Comparison of ENCODE assay signal across 27 cellular contexts in the genomic region with DNA sequence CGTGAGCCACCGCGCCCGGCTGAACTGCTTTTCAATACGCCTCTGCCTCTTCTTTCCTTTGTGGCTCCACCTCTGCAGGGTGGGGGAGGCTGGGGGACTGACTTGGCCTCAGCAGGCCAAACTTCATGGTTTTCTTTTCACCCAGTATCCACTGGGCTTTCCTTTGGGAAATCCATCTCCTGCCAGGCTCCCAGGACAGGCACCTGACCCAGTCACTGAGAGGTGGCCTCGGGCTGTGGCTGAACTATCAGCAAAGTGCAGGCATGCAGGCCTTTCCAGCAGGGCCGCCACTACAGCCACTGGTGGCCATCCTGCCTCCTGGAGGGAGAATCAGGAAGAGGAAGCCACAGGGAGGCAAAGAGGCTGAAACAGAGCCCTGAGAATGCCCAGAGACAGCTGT. TPM values are rescaled to one million over a fixed set of nuclear protein-coding genes. Genes with fewer than 3 reads are reported as not detected.
DNase-seq lines count a peak whose midpoint lies in the region; ATAC-seq, FAIRE-seq and TF ChIP-seq lines count a peak whose summit lies in the region.
"Had no signal": no experiment of that assay in that cellular context is flagged by ENCODE, and none has a peak within 500 bp of the region (broad histone marks: within the 10 kb centered on the region; RNA-seq: fewer than 3 reads in every experiment).

No MANE protein-coding gene starts in this region.

- TF ChIP-seq POLR2A in HepG2 (IDR thresholded peaks at IDR 0.05; ENCODE audit: insufficient read depth in 1 of 2, low read depth in 2 of 2, low read length in 2 of 2): no peak
- TF ChIP-seq POLR2A in right lobe of liver (IDR thresholded peaks at IDR 0.05): no peak
- no peak for TF ChIP-seq POLR2A in K562 (conservative IDR thresholded peaks at IDR 0.05)

- FAIRE-seq in HepG2 (lab: Jason Lieb, UNC): no peak
- peak; percentile 72 for FAIRE-seq in K562 (lab: Jason Lieb, UNC)
- FAIRE-seq: A204.1, astrocyte had no signal

- no peaks in the 10 kb centered on the region for H3K9me1 ChIP-seq in K562 (ENCODE audit: control insufficient read depth, insufficient read depth, low read length)

- peak overlapping the region; percentile 61 for H4K91ac ChIP-seq in neuronal stem cell (ENCODE audit: low read depth, low read length, poor library complexity)

- H3K4me2 ChIP-seq in HepG2 (ENCODE audit: low read depth, low read length): no peak overlapping the region
- H3K4me2 ChIP-seq in K562 (ENCODE audit: insufficient read depth, low read length): peak overlapping the region; percentile 10; the same call in 1 of the 2 replicates
- no peak overlapping the region for H3K4me2 ChIP-seq in neuronal stem cell (ENCODE audit: insufficient read depth, low read length, poor library complexity, severe bottlenecking)

- no peak overlapping the region for H2BK12ac ChIP-seq in neuronal stem cell (ENCODE audit: low read length)

- H3K9me3 ChIP-seq in HepG2 (ENCODE audit: low read length) (no peaks in the 10 kb centered on the region), right lobe of liver (no peaks in the 10 kb centered on the region), K562 (replicated peaks; ENCODE audit: control insufficient read depth, insufficient read depth, low read depth, low read length) (no peaks in the 10 kb centered on the region), neuronal stem cell (replicated peaks in 1 of 2; ENCODE audit: control insufficient read depth in 2 of 2, insufficient read depth in 1 of 2, low read depth in 1 of 2, low read length in 2 of 2) (no peaks in the 10 kb centered on the region)
- H3K9me3 ChIP-seq: Caco-2, spleen, testis had no signal

- H3K27ac ChIP-seq in HepG2 (ENCODE audit: extremely low read length, insufficient read depth, low read length) (no peak overlapping the region), right lobe of liver (no peak overlapping the region), K562 (ENCODE audit: extremely low read depth, low read depth, low read length) (peak overlapping the region; percentile 54; the same call in 2 of the 3 replicates), neuronal stem cell (replicated peaks; ENCODE audit: low read length) (no peak overlapping the region)
- H3K27ac ChIP-seq: spleen, testis had no signal

- no peaks in the 10 kb centered on the region for H3K79me1 ChIP-seq in neuronal stem cell (ENCODE audit: low read depth, low read length)

- BruUV-seq in HepG2 (replicated peaks; lab: Mats Ljungman, UMichigan): no TSS peak
- BruUV-seq in K562 (replicated peaks; lab: Mats Ljungman, UMichigan): no TSS peak

- TF ChIP-seq CTCF in HepG2 (CRISPR knock-in tag; IDR thresholded peaks at IDR 0.05) (peak; percentile 32; the same call in 1 of the 2 replicates), right lobe of liver (IDR thresholded peaks at IDR 0.05) (no peak), K562 (IDR thresholded peaks at IDR 0.05 in 2 of 3, conservative IDR thresholded peaks at IDR 0.05 in 1 of 3; ENCODE audit: insufficient read depth in 2 of 3, low read depth in 1 of 3, low read length in 3 of 3) (0 out of 6 replicates have a peak, but pooled peaks of 1 of the 3 experiments have one; percentile 9)

- no peaks in the 10 kb centered on the region for H3K4me1 ChIP-seq in HepG2 (ENCODE audit: insufficient read depth, low read length)
- H3K4me1 ChIP-seq in right lobe of liver: no peaks in the 10 kb centered on the region
- peaks cover 8 to 63% of the 10 kb centered on the region in 2 experiments; a peak in 3 of 5 replicates for H3K4me1 ChIP-seq in K562 (replicated peaks in 1 of 2; ENCODE audit: control insufficient read depth in 2 of 2, insufficient read depth in 2 of 2, low read length in 2 of 2)
- peaks cover 14 to 17% of the 10 kb centered on the region in 2 donors for H3K4me1 ChIP-seq in neuronal stem cell (ENCODE audit: control insufficient read depth in 2 of 2, insufficient read depth in 1 of 2, low read depth in 1 of 2, low read length in 2 of 2)
- H3K4me1 ChIP-seq: Caco-2 had no signal

- H3K23ac ChIP-seq in neuronal stem cell (ENCODE audit: low read depth, low read length, poor library complexity): no peak overlapping the region

- no peak overlapping the region for H2AFZ ChIP-seq in HepG2 (ENCODE audit: low read length)
- H2AFZ ChIP-seq in K562 (ENCODE audit: low read depth, low read length): peak overlapping the region; percentile 88
- H2AFZ ChIP-seq in neuronal stem cell (ENCODE audit: low read length): peak overlapping the region; percentile 77

- intact Hi-C loops in HepG2 (cut with micrococcal nuclease; ENCODE audit: unreplicated experiment) (no loop called here), right lobe of liver (cut with DNase I) (no loop called here), K562 (cut with micrococcal nuclease) (no loop called here)

- WGBS in HepG2 (ENCODE audit: low lambda C conversion rate): 66% methylated on average over 6 of the region's 7 CpGs
- no CpG with 5 or more reads among the region's 7 CpGs for WGBS in right lobe of liver (ENCODE audit: insufficient coverage, low coverage, low lambda C conversion rate, missing lambda C conversion rate)
- WGBS in K562 (ENCODE audit: insufficient coverage, low coverage, missing lambda C conversion rate): 44% methylated on average over 7 of the region's 7 CpGs
- no CpG with 5 or more reads among the region's 7 CpGs for WGBS in neuronal stem cell (ENCODE audit: extremely low coverage in 2 of 2, insufficient read length in 2 of 2, insufficient replicate concordance in 1 of 2), 2 donors

- in situ Hi-C loops in HepG2 (cut with HindIII; ENCODE audit: extremely low pct_ligation_motif_present, low pct_unique_long_range_greater_than_20kb) (no loop called here), K562 (cut with MboI) (no loop called here)

- H3K4me3 ChIP-seq in HepG2 (replicated peaks in 1 of 3; ENCODE audit: insufficient read depth in 1 of 3, low read depth in 2 of 3, low read length in 3 of 3) (no peak overlapping the region), right lobe of liver (no peak overlapping the region), K562 (no peak overlapping the region), neuronal stem cell (ENCODE audit: low read length in 2 of 2) (no peak overlapping the region)
- H3K4me3 ChIP-seq: spleen, testis had no signal

- H3K4ac ChIP-seq in neuronal stem cell (ENCODE audit: low read length): no peak overlapping the region

- no peak overlapping the region for H3K14ac ChIP-seq in neuronal stem cell (ENCODE audit: low read length)

- H2BK15ac ChIP-seq in neuronal stem cell (ENCODE audit: low read length): no peak overlapping the region

- peak; percentile 65 for ATAC-seq in HepG2
- no peak for ATAC-seq in right lobe of liver
- ATAC-seq in K562: peak; percentile 69
- ATAC-seq in HG02884 (IDR thresholded peaks at IDR 0.05; ENCODE audit: unreplicated experiment): no peak
- ATAC-seq in GM19324 (IDR thresholded peaks at IDR 0.05; ENCODE audit: low FRiP score, unreplicated experiment): no peak
- ATAC-seq: activated T-helper 17 cell treated with anti-CD3 and anti-CD28 coated beads, Interleukin-2, amount 50 U/mL, for 72 hours; stimulated activated memory B cell treated with anti-CD40 and anti-IgM and Interleukin-4, amounts not matched to agents 10 μg/mL and 1 μg/mL and 100 μg/mL, for 72 hours had no signal

- TF ChIP-seq EP300 in HepG2 (IDR thresholded peaks at IDR 0.05; ENCODE audit: low read depth in 2 of 2, low read length in 2 of 2) (no peak), HepG2 (CRISPR knock-in tag; IDR thresholded peaks at IDR 0.05; ENCODE audit: borderline replicate concordance) (no peak), K562 (IDR thresholded peaks at IDR 0.05; ENCODE audit: low read length) (no peak)

- DNase-seq in HepG2 (ENCODE audit: low spot score) (no peak), right lobe of liver (no peak), K562 (ENCODE audit: extremely low read depth in 1 of 4, low spot score in 3 of 4) (peak in 3 of 4 experiments; percentile 40 to 51 (median 50)), neuronal stem cell (ENCODE audit: low spot score) (no peak), NCI-H524 (lab: John Stamatoyannopoulos, UW) (no peak)
- DNase-seq in stimulated activated CD4-positive, alpha-beta T cell treated with anti-CD3 and anti-CD28 coated beads, Interleukin-4, amount 100 ng/mL, for 24 hours: no peak
- DNase-seq: activated CD4-positive, alpha-beta T cell treated with anti-CD3 and anti-CD28 coated beads, Interleukin-2, amount 50 U/mL, for 4 hours; activated CD4-positive, CD25-positive, alpha-beta regulatory T cell; activated CD8-positive, alpha-beta memory T cell treated with anti-CD3 and anti-CD28 coated beads, Interleukin-2, amount 50 U/mL, for 4 hours; Caco-2; DND-41; glutamatergic neuron; naive B cell; NCI-H2081; NCI-H226; NCI-H82; retina; spleen; stimulated activated CD4-positive, alpha-beta T cell treated with anti-CD3 and anti-CD28 coated beads, Interleukin-2, amount 100 ng/mL, for 48 hours; T-helper 9 cell; testis had no signal

- no peak overlapping the region for H3K18ac ChIP-seq in neuronal stem cell (ENCODE audit: low read length)

- H2AK5ac ChIP-seq in neuronal stem cell (ENCODE audit: low read depth, low read length): peak overlapping the region; percentile 32

- POLR2A ChIA-PET in HepG2 (lab: Yijun Ruan, JAX) (no interaction called here), K562 (lab: Yijun Ruan, JAX) (interaction anchor here (0.7 to 1.1 kb wide), 4 partner anchors 9 to 34 kb away, joined by 3 to 6 read pairs (median 4); no protein-coding TSS in a partner anchor)

- H3K79me2 ChIP-seq in HepG2 (ENCODE audit: insufficient read depth, low read length) (no peaks in the 10 kb centered on the region), K562 (ENCODE audit: control insufficient read depth, insufficient read depth, low read length) (no peaks in the 10 kb centered on the region)

- no peak overlapping the region for H4K8ac ChIP-seq in neuronal stem cell (ENCODE audit: low read depth, low read length)

- CTCF ChIA-PET in HepG2 (lab: Yijun Ruan, JAX; ENCODE audit: low intra/inter-chr PET ratio, low total read pairs) (no interaction called here), K562 (lab: Yijun Ruan, JAX; ENCODE audit: low intra/inter-chr PET ratio) (no interaction called here)

- H3K27me3 ChIP-seq in HepG2 (ENCODE audit: control insufficient read depth in 1 of 2, insufficient read depth in 2 of 2, low read length in 2 of 2) (peaks cover 17 to 50% of the 10 kb centered on the region in 2 experiments), right lobe of liver (no peaks in the 10 kb centered on the region), K562 (ENCODE audit: control insufficient read depth in 2 of 2, insufficient read depth in 2 of 2, low read length in 2 of 2) (no peaks in the 10 kb centered on the region), neuronal stem cell (ENCODE audit: control insufficient read depth in 3 of 3, insufficient read depth in 3 of 3, low read depth in 1 of 3, low read length in 3 of 3) (peaks cover 0 to 4% (median 0%) of the 10 kb centered on the region in 3 experiments)
- H3K27me3 ChIP-seq: spleen, testis had no signal

- H3K36me3 ChIP-seq in HepG2 (replicated peaks in 1 of 2; ENCODE audit: control insufficient read depth in 1 of 2, insufficient read depth in 2 of 2, low read length in 2 of 2) (no peaks in the 10 kb centered on the region), right lobe of liver (no peaks in the 10 kb centered on the region), K562 (ENCODE audit: control insufficient read depth, insufficient read depth, low read length) (no peaks in the 10 kb centered on the region), neuronal stem cell (replicated peaks in 1 of 2; ENCODE audit: control insufficient read depth in 2 of 2, insufficient read depth in 2 of 2, low read length in 2 of 2) (no peaks in the 10 kb centered on the region)
- H3K36me3 ChIP-seq: spleen had no signal

- H4K20me1 ChIP-seq in HepG2 (ENCODE audit: insufficient read depth, low read length): no peaks in the 10 kb centered on the region
- H4K20me1 ChIP-seq in K562 (replicated peaks; ENCODE audit: control insufficient read depth, insufficient read depth, low read length): no peaks in the 10 kb centered on the region

- no peak overlapping the region for H2BK5ac ChIP-seq in neuronal stem cell (ENCODE audit: low read length)

- H2BK120ac ChIP-seq in neuronal stem cell (ENCODE audit: low read depth, low read length): no peak overlapping the region

- TF ChIP-seq RAD21 in HepG2 (CRISPR knock-in tag; IDR thresholded peaks at IDR 0.05) (0 out of 2 replicates have a peak, but pooled peaks have one; percentile 18), K562 (CRISPR knock-in tag; conservative IDR thresholded peaks at IDR 0.05 in 1 of 2, IDR thresholded peaks at IDR 0.05 in 1 of 2) (peak in 1 of 2 experiments; percentile 17; a peak in 2 of 4 replicates)

- H3K9ac ChIP-seq in HepG2 (ENCODE audit: insufficient read depth, low read depth, low read length): no peak overlapping the region
- H3K9ac ChIP-seq in K562 (ENCODE audit: insufficient read depth in 1 of 2, low read depth in 2 of 2, low read length in 2 of 2): peak overlapping the region; percentile 46 to 89; a peak in 3 of 4 replicates
- no peak overlapping the region for H3K9ac ChIP-seq in neuronal stem cell (ENCODE audit: low read depth, low read length, poor library complexity)

RNA-seq across cellular contexts. Expression of a gene that starts 33.4 kb away (rescaled TPM):
- total RNA-seq in HepG2 (2016; rRNA removed; fragmentation: Illumina TruSeq; extraction: Trizol) (11.3 and 25.9 TPM in 2 replicates), right lobe of liver (10 to 100 TPM; 11.9 to 18.9 (median 12.6) TPM), K562 (2014; rRNA removed) (28.8 and 35.6 TPM in 2 replicates), K562 (2014; rRNA removed; fragmentation: Illumina TruSeq; extraction: Trizol) (7.3 and 9.5 TPM in 2 replicates), K562 (2015; rRNA removed; fragmentation: Illumina TruSeq; extraction: Trizol) (23.9 and 24.6 TPM in 2 replicates), K562 (2021) (45.2 and 54.4 TPM in 2 replicates)
- total RNA-seq in HepG2 (2016; cell fraction: cytosol; rRNA removed; fragmentation: Illumina TruSeq; extraction: Trizol; ENCODE audit: low read depth): 3.5 and 4.2 TPM in 2 replicates
- 8.4 and 25.7 TPM in 2 replicates for total RNA-seq in HepG2 (2016; cell fraction: insoluble cytoplasmic fraction; rRNA removed; fragmentation: Illumina TruSeq; extraction: Trizol)
- total RNA-seq in HepG2 (2016; cell fraction: membrane; rRNA removed; fragmentation: Illumina TruSeq; extraction: Trizol): 10.9 and 11.4 TPM in 2 replicates
- 22.1 and 28.3 TPM in 2 replicates for total RNA-seq in HepG2 (2016; cell fraction: nucleus; rRNA removed; fragmentation: Illumina TruSeq; extraction: Trizol)
- polyA plus RNA-seq in HepG2 (2011; rRNA removed) (46.6 and 69.2 TPM in 2 replicates), K562 (2011; rRNA removed) (59.7 and 110 TPM in 2 replicates), K562 (2014; fragmentation: Illumina TruSeq; extraction: Trizol) (21.8 and 29.4 TPM in 2 replicates), K562 (2014; fragmentation: Nextera tagmentation; extraction: Ambion mirVana) (under 1 TPM; 0.32 to 0.89 TPM), K562 (2014; rRNA removed) (35.5 and 36.2 TPM in 2 replicates)
- 33.4 and 47.8 TPM in 2 replicates for polyA plus RNA-seq in HepG2 (2011; cell fraction: cytosol; rRNA removed)
- polyA plus RNA-seq in HepG2 (2011; cell fraction: nucleus; rRNA removed): 135 and 157 TPM in 2 replicates
- polyA plus RNA-seq in HepG2 (2012): 27.3 and 39.4 TPM in 2 replicates
- 1.0 and 1.2 TPM in 2 replicates for polyA plus RNA-seq in HepG2 (2016; cell fraction: cytosol; fragmentation: Illumina TruSeq; extraction: Trizol; ENCODE audit: low read depth)
- 6.0 and 8.4 TPM in 2 replicates for polyA plus RNA-seq in HepG2 (2016; cell fraction: insoluble cytoplasmic fraction; fragmentation: Illumina TruSeq; extraction: Trizol; ENCODE audit: low read depth)
- polyA plus RNA-seq in HepG2 (2016; cell fraction: membrane; fragmentation: Illumina TruSeq; extraction: Trizol; ENCODE audit: low read depth): 3.1 and 3.2 TPM in 2 replicates
- polyA plus RNA-seq in HepG2 (2016; cell fraction: nucleus; fragmentation: Illumina TruSeq; extraction: Trizol; ENCODE audit: insufficient read depth, low read depth): 51.6 and 60.2 TPM in 2 replicates
- polyA minus RNA-seq in HepG2 (2011; rRNA and poly(A)+ RNA removed; ENCODE audit: low replicate concordance): 29.1 and 175 TPM in 2 replicates
- polyA minus RNA-seq in HepG2 (2011; cell fraction: cytosol; rRNA and poly(A)+ RNA removed): 41.8 and 45.0 TPM in 2 replicates
- polyA minus RNA-seq in HepG2 (2011; cell fraction: nucleus; rRNA and poly(A)+ RNA removed): 25.8 and 31.7 TPM in 2 replicates
- total RNA-seq in K562 (2011; cell fraction: chromatin; rRNA removed; ENCODE audit: low replicate concordance): 229 and 466 TPM in 2 replicates
- total RNA-seq in K562 (2011; cell fraction: nucleolus; rRNA removed): 309 and 326 TPM in 2 replicates
- 244 and 282 TPM in 2 replicates for total RNA-seq in K562 (2011; cell fraction: nucleoplasm; rRNA removed)
- 50.2 and 68.3 TPM in 2 replicates for polyA plus RNA-seq in K562 (2011; cell fraction: cytosol; rRNA removed)
- polyA plus RNA-seq in K562 (2011; cell fraction: nucleus; rRNA removed): 313 and 392 TPM in 2 replicates
- 39.1 and 59.5 TPM in 2 replicates for polyA plus RNA-seq in K562 (2012)
- polyA minus RNA-seq in K562 (2011; rRNA and poly(A)+ RNA removed): 56.4 and 73.7 TPM in 2 replicates
- 58.2 and 59.2 TPM in 2 replicates for polyA minus RNA-seq in K562 (2011; cell fraction: cytosol; rRNA and poly(A)+ RNA removed)
- polyA minus RNA-seq in K562 (2011; cell fraction: nucleus; rRNA and poly(A)+ RNA removed): 58.7 and 72.1 TPM in 2 replicates
- 40.1 TPM for polyA plus RNA-seq in neuronal stem cell (2013, experiment 1 of 2)
- 39.2 TPM for polyA plus RNA-seq in neuronal stem cell (2013, experiment 2 of 2)

RNA-seq across cellular contexts. Expression of a gene that starts 45.5 kb away (rescaled TPM):
- total RNA-seq in HepG2 (2016; rRNA removed; fragmentation: Illumina TruSeq; extraction: Trizol) (23.2 and 26.7 TPM in 2 replicates), right lobe of liver (10 to 100 TPM in 3 of 6 experiments, 1 to 10 TPM in 3; 6.0 to 16.3 (median 9.7) TPM), K562 (2014; rRNA removed) (33.1 and 50.4 TPM in 2 replicates), K562 (2014; rRNA removed; fragmentation: Illumina TruSeq; extraction: Trizol) (5.7 and 8.2 TPM in 2 replicates), K562 (2015; rRNA removed; fragmentation: Illumina TruSeq; extraction: Trizol) (21.2 and 21.9 TPM in 2 replicates), K562 (2021) (29.8 and 31.2 TPM in 2 replicates)
- 40.7 and 45.8 TPM in 2 replicates for total RNA-seq in HepG2 (2016; cell fraction: cytosol; rRNA removed; fragmentation: Illumina TruSeq; extraction: Trizol; ENCODE audit: low read depth)
- total RNA-seq in HepG2 (2016; cell fraction: insoluble cytoplasmic fraction; rRNA removed; fragmentation: Illumina TruSeq; extraction: Trizol): 26.3 and 27.1 TPM in 2 replicates
- total RNA-seq in HepG2 (2016; cell fraction: membrane; rRNA removed; fragmentation: Illumina TruSeq; extraction: Trizol): 37.4 and 41.3 TPM in 2 replicates
- total RNA-seq in HepG2 (2016; cell fraction: nucleus; rRNA removed; fragmentation: Illumina TruSeq; extraction: Trizol): 10.3 and 11.7 TPM in 2 replicates
- polyA plus RNA-seq in HepG2 (2011; rRNA removed) (24.8 and 27.8 TPM in 2 replicates), K562 (2011; rRNA removed) (23.8 and 33.3 TPM in 2 replicates), K562 (2014; fragmentation: Illumina TruSeq; extraction: Trizol) (15.0 and 22.7 TPM in 2 replicates), K562 (2014; fragmentation: Nextera tagmentation; extraction: Ambion mirVana) (10 to 100 TPM; 16.7 to 26.0 TPM), K562 (2014; rRNA removed) (28.1 and 48.3 TPM in 2 replicates)
- 18.3 and 31.5 TPM in 2 replicates for polyA plus RNA-seq in HepG2 (2011; cell fraction: cytosol; rRNA removed)
- polyA plus RNA-seq in HepG2 (2011; cell fraction: nucleus; rRNA removed): 24.2 and 29.2 TPM in 2 replicates
- 14.6 and 20.3 TPM in 2 replicates for polyA plus RNA-seq in HepG2 (2012)
- polyA plus RNA-seq in HepG2 (2016; cell fraction: cytosol; fragmentation: Illumina TruSeq; extraction: Trizol; ENCODE audit: low read depth): 55.3 and 63.9 TPM in 2 replicates
- polyA plus RNA-seq in HepG2 (2016; cell fraction: insoluble cytoplasmic fraction; fragmentation: Illumina TruSeq; extraction: Trizol; ENCODE audit: low read depth): 33.9 and 35.0 TPM in 2 replicates
- polyA plus RNA-seq in HepG2 (2016; cell fraction: membrane; fragmentation: Illumina TruSeq; extraction: Trizol; ENCODE audit: low read depth): 40.8 and 47.0 TPM in 2 replicates
- polyA plus RNA-seq in HepG2 (2016; cell fraction: nucleus; fragmentation: Illumina TruSeq; extraction: Trizol; ENCODE audit: insufficient read depth, low read depth): 23.0 and 24.9 TPM in 2 replicates
- 10.9 and 17.9 TPM in 2 replicates for polyA minus RNA-seq in HepG2 (2011; rRNA and poly(A)+ RNA removed; ENCODE audit: low replicate concordance)
- 4.6 and 5.6 TPM in 2 replicates for polyA minus RNA-seq in HepG2 (2011; cell fraction: cytosol; rRNA and poly(A)+ RNA removed)
- polyA minus RNA-seq in HepG2 (2011; cell fraction: nucleus; rRNA and poly(A)+ RNA removed): 8.2 and 14.2 TPM in 2 replicates
- 39.7 and 71.7 TPM in 2 replicates for total RNA-seq in K562 (2011; cell fraction: chromatin; rRNA removed; ENCODE audit: low replicate concordance)
- 42.2 and 44.1 TPM in 2 replicates for total RNA-seq in K562 (2011; cell fraction: nucleolus; rRNA removed)
- total RNA-seq in K562 (2011; cell fraction: nucleoplasm; rRNA removed): 34.4 and 37.9 TPM in 2 replicates
- polyA plus RNA-seq in K562 (2011; cell fraction: cytosol; rRNA removed): 27.1 and 60.5 TPM in 2 replicates
- 58.3 and 92.0 TPM in 2 replicates for polyA plus RNA-seq in K562 (2011; cell fraction: nucleus; rRNA removed)
- 28.4 and 31.7 TPM in 2 replicates for polyA plus RNA-seq in K562 (2012)
- 6.6 and 8.9 TPM in 2 replicates for polyA minus RNA-seq in K562 (2011; rRNA and poly(A)+ RNA removed)
- polyA minus RNA-seq in K562 (2011; cell fraction: cytosol; rRNA and poly(A)+ RNA removed): 7.1 and 9.9 TPM in 2 replicates
- 15.1 and 21.2 TPM in 2 replicates for polyA minus RNA-seq in K562 (2011; cell fraction: nucleus; rRNA and poly(A)+ RNA removed)
- 10.5 TPM for polyA plus RNA-seq in neuronal stem cell (2013, experiment 1 of 2)
- 9.7 TPM for polyA plus RNA-seq in neuronal stem cell (2013, experiment 2 of 2)

RNA-seq across cellular contexts. Expression of a gene that starts 59.5 kb away (rescaled TPM):
- total RNA-seq in HepG2 (2016; rRNA removed; fragmentation: Illumina TruSeq; extraction: Trizol) (0.35 and 1.5 TPM in 2 replicates), right lobe of liver (1 to 10 TPM in 5 of 6 experiments, under 1 TPM in 1; 0.98 to 4.0 (median 2.7) TPM), K562 (2014; rRNA removed) (2.7 and 3.1 TPM in 2 replicates), K562 (2014; rRNA removed; fragmentation: Illumina TruSeq; extraction: Trizol) (1.8 and 2.0 TPM in 2 replicates), K562 (2015; rRNA removed; fragmentation: Illumina TruSeq; extraction: Trizol) (2.9 and 4.5 TPM in 2 replicates), K562 (2021) (2.8 and 4.1 TPM in 2 replicates)
- 0.35 and 0.51 TPM in 2 replicates for total RNA-seq in HepG2 (2016; cell fraction: cytosol; rRNA removed; fragmentation: Illumina TruSeq; extraction: Trizol; ENCODE audit: low read depth)
- 0.61 and 2.2 TPM in 2 replicates for total RNA-seq in HepG2 (2016; cell fraction: insoluble cytoplasmic fraction; rRNA removed; fragmentation: Illumina TruSeq; extraction: Trizol)
- total RNA-seq in HepG2 (2016; cell fraction: membrane; rRNA removed; fragmentation: Illumina TruSeq; extraction: Trizol): 0.77 and 0.90 TPM in 2 replicates
- total RNA-seq in HepG2 (2016; cell fraction: nucleus; rRNA removed; fragmentation: Illumina TruSeq; extraction: Trizol): 2.3 and 2.8 TPM in 2 replicates
- polyA plus RNA-seq in HepG2 (2011; rRNA removed) (1.6 and 2.7 TPM in 2 replicates), K562 (2011; rRNA removed) (4.8 and 7.5 TPM in 2 replicates), K562 (2014; fragmentation: Illumina TruSeq; extraction: Trizol) (2.7 and 3.1 TPM in 2 replicates), K562 (2014; fragmentation: Nextera tagmentation; extraction: Ambion mirVana) (under 1 TPM; 0.32 to 0.34 TPM), K562 (2014; rRNA removed) (4.5 and 5.8 TPM in 2 replicates)
- 0.71 and 0.90 TPM in 2 replicates for polyA plus RNA-seq in HepG2 (2011; cell fraction: cytosol; rRNA removed)
- polyA plus RNA-seq in HepG2 (2011; cell fraction: nucleus; rRNA removed): 17.9 and 22.1 TPM in 2 replicates
- 0.72 and 2.1 TPM in 2 replicates for polyA plus RNA-seq in HepG2 (2012)
- 0.47 and 0.50 TPM in 2 replicates for polyA plus RNA-seq in HepG2 (2016; cell fraction: cytosol; fragmentation: Illumina TruSeq; extraction: Trizol; ENCODE audit: low read depth)
- polyA plus RNA-seq in HepG2 (2016; cell fraction: insoluble cytoplasmic fraction; fragmentation: Illumina TruSeq; extraction: Trizol; ENCODE audit: low read depth): 0.32 and 0.50 TPM in 2 replicates
- 0.47 and 0.74 TPM in 2 replicates for polyA plus RNA-seq in HepG2 (2016; cell fraction: membrane; fragmentation: Illumina TruSeq; extraction: Trizol; ENCODE audit: low read depth)
- polyA plus RNA-seq in HepG2 (2016; cell fraction: nucleus; fragmentation: Illumina TruSeq; extraction: Trizol; ENCODE audit: insufficient read depth, low read depth): 9.2 and 10.4 TPM in 2 replicates
- polyA minus RNA-seq in HepG2 (2011; rRNA and poly(A)+ RNA removed; ENCODE audit: low replicate concordance): 1.6 and 5.1 TPM in 2 replicates
- polyA minus RNA-seq in HepG2 (2011; cell fraction: cytosol; rRNA and poly(A)+ RNA removed): not detected in 2 replicates
- polyA minus RNA-seq in HepG2 (2011; cell fraction: nucleus; rRNA and poly(A)+ RNA removed): 3.9 and 4.1 TPM in 2 replicates
- total RNA-seq in K562 (2011; cell fraction: chromatin; rRNA removed; ENCODE audit: low replicate concordance): 20.7 and 42.5 TPM in 2 replicates
- total RNA-seq in K562 (2011; cell fraction: nucleolus; rRNA removed): 27.0 and 27.3 TPM in 2 replicates
- total RNA-seq in K562 (2011; cell fraction: nucleoplasm; rRNA removed): 19.0 and 21.1 TPM in 2 replicates
- 2.9 and 5.5 TPM in 2 replicates for polyA plus RNA-seq in K562 (2011; cell fraction: cytosol; rRNA removed)
- 40.8 and 73.8 TPM in 2 replicates for polyA plus RNA-seq in K562 (2011; cell fraction: nucleus; rRNA removed)
- polyA plus RNA-seq in K562 (2012): 3.4 and 10.6 TPM in 2 replicates
- polyA minus RNA-seq in K562 (2011; rRNA and poly(A)+ RNA removed): 1.2 and 2.2 TPM in 2 replicates
- polyA minus RNA-seq in K562 (2011; cell fraction: cytosol; rRNA and poly(A)+ RNA removed): 0.95 and 2.6 TPM in 2 replicates
- polyA minus RNA-seq in K562 (2011; cell fraction: nucleus; rRNA and poly(A)+ RNA removed): 6.3 and 6.9 TPM in 2 replicates
- 2.3 TPM for polyA plus RNA-seq in neuronal stem cell (2013, experiment 1 of 2)
- polyA plus RNA-seq in neuronal stem cell (2013, experiment 2 of 2): 1.9 TPM

Comparison
In these comparisons a context has a peak if more than half of its experiments do, and no peak if none do; other contexts are left out.
1. ATAC-seq: peak in HepG2 (single experiment) and K562 (single experiment); none in right lobe of liver (0 of 4), HG02884 (single experiment) and GM19324 (single experiment).
2. DNase-seq: peak in K562 (3 of 4); none in HepG2 (single experiment), right lobe of liver (0 of 3), neuronal stem cell (single experiment), stimulated activated CD4-positive, alpha-beta T cell treated with anti-CD3 and anti-CD28 coated beads, Interleukin-4, amount 100 ng/mL, for 24 hours (single experiment) and NCI-H524 (0 of 2).
3. H3K9ac ChIP-seq: peak in K562 (2 of 2); none in HepG2 (single experiment) and neuronal stem cell (single experiment).